ENCODE assay signal across 18 cellular contexts in genomic region chr18:52936931-52937330, GRCh38.
"Had no signal": no experiment of that assay in that cellular context is flagged by ENCODE, and none has a peak within 500 bp of the region (broad histone marks: within the 10 kb centered on the region; RNA-seq: fewer than 3 reads in every experiment).

No MANE protein-coding gene starts in this region.

- H3K4me1 Mint-ChIP-seq: activated CD8-positive, alpha-beta memory T cell treated with anti-CD3 and anti-CD28 coated beads, Interleukin-2, amount 10 ng/mL, durations not matched to agents 7 days and 5 days; naive B cell had no signal

- DNase-seq: activated CD4-positive, alpha-beta T cell treated with anti-CD3 and anti-CD28 coated beads, Interleukin-2, amount 50 U/mL, for 4 hours; activated CD8-positive, alpha-beta memory T cell treated with anti-CD3 and anti-CD28 coated beads, Interleukin-2, amount 10 ng/mL, durations not matched to agents 7 days and 5 days; activated effector memory CD4-positive, alpha-beta T cell treated with anti-CD3 and anti-CD28 coated beads, Interleukin-2, amount 50 U/mL, for 16 hours; activated T-cell treated with anti-CD3 and anti-CD28 coated beads, Interleukin-2, amount 50 U/mL, for 4 hours; amygdala; colonic mucosa; effector CD8-positive, alpha-beta T cell; hippocampal formation; lower lobe of right lung; midbrain; naive B cell; T-helper 2 cell; thyroid gland had no signal

- H3K9me3 ChIP-seq: colonic mucosa, lower lobe of right lung, thyroid gland, vagina had no signal

- H3K27ac Mint-ChIP-seq: activated CD8-positive, alpha-beta memory T cell treated with anti-CD3 and anti-CD28 coated beads, Interleukin-2, amount 10 ng/mL, durations not matched to agents 7 days and 5 days; activated naive CD4-positive, alpha-beta T cell treated with anti-CD3 and anti-CD28 coated beads, Interleukin-2, amount 50 U/mL, for 72 hours; naive B cell had no signal

- H3K27me3 ChIP-seq: colonic mucosa, thyroid gland, vagina had no signal

- H3K4me1 ChIP-seq: colonic mucosa, lower lobe of right lung, parathyroid adenoma, thyroid gland, vagina had no signal

- H3K4me3 ChIP-seq: colonic mucosa, lower lobe of right lung, smooth muscle cell, thyroid gland, vagina had no signal

- H3K4me3 Mint-ChIP-seq: activated CD8-positive, alpha-beta memory T cell treated with anti-CD3 and anti-CD28 coated beads, Interleukin-2, amount 10 ng/mL, durations not matched to agents 7 days and 5 days; activated T-cell treated with anti-CD3 and anti-CD28 coated beads, Interleukin-2, amount 50 U/mL, for 4 hours; naive B cell had no signal

- H3K36me3 ChIP-seq: colonic mucosa, lower lobe of right lung, thyroid gland, vagina had no signal

- ATAC-seq: activated CD4-positive, CD25-positive, alpha-beta regulatory T cell treated with anti-CD3 and anti-CD28 coated beads, Interleukin-2, amount 50 U/mL, for 24 hours; activated CD8-positive, alpha-beta memory T cell treated with anti-CD3 and anti-CD28 coated beads, Interleukin-2, amount 10 ng/mL, durations not matched to agents 7 days and 5 days; activated naive CD4-positive, alpha-beta T cell treated with anti-CD3 and anti-CD28 coated beads, Interleukin-2, amount 50 U/mL, for 72 hours; activated T-cell treated with anti-CD3 and anti-CD28 coated beads, Interleukin-2, amount 50 U/mL, for 4 hours; lower lobe of right lung had no signal

- H3K36me3 Mint-ChIP-seq: activated CD8-positive, alpha-beta memory T cell treated with anti-CD3 and anti-CD28 coated beads, Interleukin-2, amount 10 ng/mL, durations not matched to agents 7 days and 5 days; naive B cell had no signal

- H3K27ac ChIP-seq: colonic mucosa, lower lobe of right lung, parathyroid adenoma, thyroid gland, vagina had no signal

- H3K27me3 Mint-ChIP-seq: activated CD8-positive, alpha-beta memory T cell treated with anti-CD3 and anti-CD28 coated beads, Interleukin-2, amount 10 ng/mL, durations not matched to agents 7 days and 5 days; naive B cell had no signal
